In genomic region chr20:32777177-32777956, GRCh38 we compare ENCODE assay signal across 19 cellular contexts. TPM values are rescaled to one million over a fixed set of nuclear protein-coding genes. Genes with fewer than 3 reads are reported as not detected.
DNase-seq lines count a peak whose midpoint lies in the region; ATAC-seq and TF ChIP-seq lines count a peak whose summit lies in the region.
"Had no signal": no experiment of that assay in that cellular context is flagged by ENCODE, and none has a peak within 500 bp of the region (broad histone marks: within the 10 kb centered on the region; RNA-seq: fewer than 3 reads in every experiment).

No MANE protein-coding gene starts in this region.

- CTCF ChIA-PET in Calu3 (lab: Charles Lee) (interaction anchor here (0.5 to 4.3 kb wide), 15 partner anchors 13 to 194 kb away, joined by 3 to 85 read pairs (median 5); partner anchors contain the start of genes C20orf203 and DNMT3B), T-cell (lab: Charles Lee) (interaction anchor here (0.6 to 3.8 kb wide), 17 partner anchors 10 to 954 kb away, joined by 3 to 87 read pairs (median 3); partner anchors contain the start of genes C20orf203 (in 2 of the 2) and COMMD7 (in 1 of the 2))

- H3K14ac ChIP-seq in neuronal stem cell (ENCODE audit: low read length) = no peak overlapping the region

- no peak overlapping the region for H4K91ac ChIP-seq in neuronal stem cell (ENCODE audit: low read depth, low read length, poor library complexity)

- intact Hi-C loops in Calu3 (cut with micrococcal nuclease; ENCODE audit: unreplicated experiment) (loop anchor here (5.0 kb wide), 2 partner anchors 45 to 250 kb away; no protein-coding TSS in a partner anchor), aorta (cut with DNase I) (loop anchor here (5.0 to 10.0 kb wide), 3 partner anchors 103 to 255 kb away; partner anchors contain the start of gene C20orf203 (in 1 of the 2))

- H4K20me1 ChIP-seq in hepatocyte (ENCODE audit: insufficient read depth, poor library complexity, severe bottlenecking) = no peaks in the 10 kb centered on the region

- WGBS in hepatocyte (ENCODE audit: low lambda C conversion rate, missing lambda C conversion rate) = 81% methylated on average over 8 of the region's 8 CpGs
- no CpG with 5 or more reads among the region's 8 CpGs for WGBS in neuronal stem cell (ENCODE audit: extremely low coverage in 2 of 2, insufficient read length in 2 of 2, insufficient replicate concordance in 1 of 2), 2 donors
- WGBS in aorta, 2 donors = 83 to 85% methylated on average over 8 of the region's 8 CpGs

- H3K79me2 ChIP-seq in hepatocyte = peaks cover 17% of the 10 kb centered on the region
- H3K79me2 ChIP-seq: parathyroid adenoma had no signal

- peak overlapping the region; percentile 43 for H2AFZ ChIP-seq in hepatocyte
- no peak overlapping the region for H2AFZ ChIP-seq in neuronal stem cell (ENCODE audit: low read length)
- H2AFZ ChIP-seq: parathyroid adenoma, PC-9 had no signal

- no peak overlapping the region for H2BK12ac ChIP-seq in neuronal stem cell (ENCODE audit: low read length)

- H3K79me1 ChIP-seq in neuronal stem cell (ENCODE audit: low read depth, low read length) = peaks cover 9% of the 10 kb centered on the region

- H3K9me3 Mint-ChIP-seq in Calu3 (ENCODE audit: low read depth, unreplicated experiment) (no peaks in the 10 kb centered on the region), T-cell (no peaks in the 10 kb centered on the region)
- H3K9me3 Mint-ChIP-seq: effector memory CD8-positive, alpha-beta T cell had no signal

- no peaks in the 10 kb centered on the region for H3K9me2 ChIP-seq in hepatocyte (replicated peaks; ENCODE audit: insufficient read depth)

- H3K27ac ChIP-seq in hepatocyte (peak overlapping the region; percentile 4), neuronal stem cell (replicated peaks; ENCODE audit: low read length) (peak overlapping the region; percentile 46), aorta (ENCODE audit: low read depth in 1 of 2, low read length in 2 of 2) (no peak overlapping the region)
- H3K27ac ChIP-seq: breast epithelium, parathyroid adenoma, PC-9 had no signal

- TF ChIP-seq CTCF in Calu3 (IDR thresholded peaks at IDR 0.05; ENCODE audit: unreplicated experiment) (no peak), hepatocyte (IDR thresholded peaks at IDR 0.05; ENCODE audit: poor library complexity) (no peak), foreskin fibroblast (IDR thresholded peaks at IDR 0.05; ENCODE audit: low read depth, low read length) (no peak)

- H4K8ac ChIP-seq in neuronal stem cell (ENCODE audit: low read depth, low read length) = no peak overlapping the region

- peak overlapping the region; percentile 24 for H2BK15ac ChIP-seq in neuronal stem cell (ENCODE audit: low read length)

- ATAC-seq in aorta (ENCODE audit: low FRiP score) = no peak
- ATAC-seq in T-cell (replicated peaks in 1 of 4) = no peak

- H3K4me3 Mint-ChIP-seq in Calu3 (ENCODE audit: low read depth, unreplicated experiment) (peak overlapping the region; percentile 41), T-cell (no peak overlapping the region)
- H3K4me3 Mint-ChIP-seq: effector memory CD8-positive, alpha-beta T cell had no signal

- H3K36me3 Mint-ChIP-seq in Calu3 (ENCODE audit: insufficient read depth, unreplicated experiment) (no peaks in the 10 kb centered on the region), T-cell (no peaks in the 10 kb centered on the region)

- no peaks in the 10 kb centered on the region for H3K27me3 ChIP-seq in hepatocyte
- no peaks in the 10 kb centered on the region for H3K27me3 ChIP-seq in neuronal stem cell (ENCODE audit: control insufficient read depth in 3 of 3, insufficient read depth in 3 of 3, low read depth in 1 of 3, low read length in 3 of 3)
- H3K27me3 ChIP-seq in aorta (ENCODE audit: control insufficient read depth in 1 of 2, insufficient read depth in 2 of 2, low read length in 1 of 2) = no peaks in the 10 kb centered on the region
- H3K27me3 ChIP-seq: BE2C, breast epithelium had no signal

- H3K4me1 ChIP-seq in hepatocyte (ENCODE audit: insufficient read depth) = peaks cover 14% of the 10 kb centered on the region
- peaks cover 40 to 42% of the 10 kb centered on the region in 2 donors for H3K4me1 ChIP-seq in neuronal stem cell (ENCODE audit: control insufficient read depth in 2 of 2, insufficient read depth in 1 of 2, low read depth in 1 of 2, low read length in 2 of 2)
- H3K4me1 ChIP-seq in aorta (ENCODE audit: control insufficient read depth in 1 of 2, insufficient read depth in 2 of 2, low read length in 2 of 2) = no peaks in the 10 kb centered on the region
- H3K4me1 ChIP-seq: parathyroid adenoma had no signal

- no peak overlapping the region for H3K4me3 ChIP-seq in hepatocyte
- H3K4me3 ChIP-seq in neuronal stem cell (ENCODE audit: low read length in 2 of 2) = no peak overlapping the region
- no peak overlapping the region for H3K4me3 ChIP-seq in foreskin fibroblast (ENCODE audit: low read depth in 1 of 2, low read length in 2 of 2)
- H3K4me3 ChIP-seq in aorta (ENCODE audit: low read length in 2 of 2) = no peak overlapping the region
- H3K4me3 ChIP-seq: breast epithelium, GM12878, PC-9, smooth muscle cell had no signal

- H3K18ac ChIP-seq in neuronal stem cell (ENCODE audit: low read length) = peak overlapping the region; percentile 69

- no peak overlapping the region for H3K4ac ChIP-seq in neuronal stem cell (ENCODE audit: low read length)

- DNase-seq in Calu3 (peak; percentile 88), NCI-H226 (peak; percentile 57), hepatocyte (ENCODE audit: low spot score) (no peak), neuronal stem cell (ENCODE audit: low spot score) (no peak), foreskin fibroblast (no peak), aorta (no peak), T-cell (no peak)
- no peak for DNase-seq in stimulated activated naive CD4-positive, alpha-beta T cell treated with Interleukin-2 at 50 U/mL for 16 hours (lab: John Stamatoyannopoulos, UW)
- DNase-seq: activated naive CD4-positive, alpha-beta T cell; effector memory CD8-positive, alpha-beta T cell; Karpas-422; NCI-H1694 treated with DMSO at 0.1 percent for 48 hours; SW 1271 had no signal

- H2BK120ac ChIP-seq in neuronal stem cell (ENCODE audit: low read depth, low read length) = no peak overlapping the region

- peak overlapping the region; percentile 51 for H3K23ac ChIP-seq in neuronal stem cell (ENCODE audit: low read depth, low read length, poor library complexity)

- H3K9me3 ChIP-seq in hepatocyte (ENCODE audit: low read depth) (no peaks in the 10 kb centered on the region), neuronal stem cell (replicated peaks in 1 of 2; ENCODE audit: control insufficient read depth in 2 of 2, insufficient read depth in 1 of 2, low read depth in 1 of 2, low read length in 2 of 2) (no peaks in the 10 kb centered on the region), aorta (ENCODE audit: control insufficient read depth, low read length) (no peaks in the 10 kb centered on the region)
- H3K9me3 ChIP-seq: BE2C, breast epithelium had no signal

- H2BK5ac ChIP-seq in neuronal stem cell (ENCODE audit: low read length) = peak overlapping the region; percentile 56

- no peaks in the 10 kb centered on the region for H3K27me3 Mint-ChIP-seq in Calu3 (ENCODE audit: unreplicated experiment)
- no peaks in the 10 kb centered on the region for H3K27me3 Mint-ChIP-seq in T-cell
- H3K27me3 Mint-ChIP-seq: effector memory CD8-positive, alpha-beta T cell had no signal

- POLR2A ChIA-PET in T-cell (lab: Charles Lee) = interaction anchor here in 1 of 2 donors (0.6 kb wide), 2 partner anchors 93 to 1220 kb away, joined by 3 read pairs; no protein-coding TSS in a partner anchor

- H3K4me1 Mint-ChIP-seq in Calu3 (ENCODE audit: low read depth, unreplicated experiment) (peaks cover 35% of the 10 kb centered on the region), T-cell (peaks cover 9 to 15% (median 11%) of the 10 kb centered on the region in 3 donors)

- no TSS peak for BruUV-seq in Calu3 (replicated peaks; lab: Mats Ljungman, UMichigan)

- no peak overlapping the region for H3K9ac ChIP-seq in neuronal stem cell (ENCODE audit: low read depth, low read length, poor library complexity)
- H3K9ac ChIP-seq: parathyroid adenoma had no signal

- peak overlapping the region; percentile 67 for H3K27ac Mint-ChIP-seq in Calu3 (ENCODE audit: unreplicated experiment)
- no peak overlapping the region for H3K27ac Mint-ChIP-seq in T-cell

- H3K36me3 ChIP-seq in hepatocyte (replicated peaks; ENCODE audit: insufficient read depth, low read depth) (no peaks in the 10 kb centered on the region), neuronal stem cell (replicated peaks in 1 of 2; ENCODE audit: control insufficient read depth in 2 of 2, insufficient read depth in 2 of 2, low read length in 2 of 2) (peaks cover 0 to 13% of the 10 kb centered on the region in 2 donors), aorta (ENCODE audit: control insufficient read depth in 1 of 2, insufficient read depth in 2 of 2, low read length in 1 of 2) (no peaks in the 10 kb centered on the region)
- H3K36me3 ChIP-seq: BE2C, breast epithelium had no signal

- H2AK5ac ChIP-seq in neuronal stem cell (ENCODE audit: low read depth, low read length) = peak overlapping the region; percentile 48

- H3K4me2 ChIP-seq in hepatocyte (no peak overlapping the region), neuronal stem cell (ENCODE audit: insufficient read depth, low read length, poor library complexity, severe bottlenecking) (no peak overlapping the region)
- H3K4me2 ChIP-seq: PC-9, smooth muscle cell had no signal

RNA-seq across cellular contexts. Expression of gene DNMT3B, which starts 15.2 kb away (rescaled TPM):
- total RNA-seq in Calu3 (2022) (8.4 and 10.8 TPM in 2 replicates), hepatocyte (4.3 and 4.5 TPM in 2 replicates), aorta (1 to 10 TPM in 1 of 2 donors, under 1 TPM in 1; 0.71 to 1.9 TPM), T-cell (1 to 10 TPM in 2 of 5 donors, under 1 TPM in 3; 0.56 to 1.7 (median 0.95) TPM)
- polyA plus RNA-seq in hepatocyte (5.2 and 5.3 TPM in 2 replicates), aorta (under 1 TPM; 0.25 to 0.79 TPM)
- polyA plus RNA-seq in neuronal stem cell (2013, experiment 1 of 2) = 47.1 TPM
- polyA plus RNA-seq in neuronal stem cell (2013, experiment 2 of 2) = 47.3 TPM

RNA-seq across cellular contexts. Expression of gene COMMD7, which starts 34.1 kb away (rescaled TPM):
- 51.0 and 56.0 TPM in 2 replicates for total RNA-seq in Calu3 (2022)
- 62.7 and 75.0 TPM in 2 replicates for total RNA-seq in hepatocyte
- 106 and 118 TPM in 2 replicates for polyA plus RNA-seq in hepatocyte
- 37.3 TPM for polyA plus RNA-seq in neuronal stem cell (2013, experiment 1 of 2)
- 36.0 TPM for polyA plus RNA-seq in neuronal stem cell (2013, experiment 2 of 2)
- total RNA-seq in aorta = 10 to 100 TPM; 37.5 to 39.0 TPM
- 10 to 100 TPM; 63.1 to 66.9 TPM for polyA plus RNA-seq in aorta
- total RNA-seq in T-cell = 10 to 100 TPM; 35.5 to 48.1 (median 37.4) TPM

RNA-seq across cellular contexts. Expression of gene MAPRE1, which starts 42.4 kb away (rescaled TPM):
- total RNA-seq in Calu3 (2022) (205 and 211 TPM in 2 replicates), hepatocyte (141 and 147 TPM in 2 replicates), aorta (100 to 1,000 TPM in 1 of 2 donors, 10 to 100 TPM in 1; 83.1 to 132 TPM), T-cell (100 to 1,000 TPM in 1 of 5 donors, 10 to 100 TPM in 4; 67.9 to 104 (median 77.8) TPM)
- polyA plus RNA-seq in hepatocyte (54.8 and 67.7 TPM in 2 replicates), aorta (10 to 100 TPM; 48.4 to 83.4 TPM)
- polyA plus RNA-seq in neuronal stem cell (2013, experiment 1 of 2) = 141 TPM
- polyA plus RNA-seq in neuronal stem cell (2013, experiment 2 of 2) = 143 TPM

Comparison
In these comparisons a context has a peak if more than half of its experiments do, and no peak if none do; other contexts are left out.
1. DNase-seq: peak in Calu3 (single experiment) and NCI-H226 (single experiment); none in hepatocyte (single experiment), neuronal stem cell (single experiment), foreskin fibroblast (0 of 2), stimulated activated naive CD4-positive, alpha-beta T cell treated with Interleukin-2 at 50 U/mL for 16 hours (single experiment), aorta (0 of 2) and T-cell (0 of 34).
2. H3K27ac ChIP-seq: peak in hepatocyte (single experiment) and neuronal stem cell (single experiment); none in aorta (0 of 2).